29 cellular contexts compared by ENCODE assay signal in the genomic region with DNA sequence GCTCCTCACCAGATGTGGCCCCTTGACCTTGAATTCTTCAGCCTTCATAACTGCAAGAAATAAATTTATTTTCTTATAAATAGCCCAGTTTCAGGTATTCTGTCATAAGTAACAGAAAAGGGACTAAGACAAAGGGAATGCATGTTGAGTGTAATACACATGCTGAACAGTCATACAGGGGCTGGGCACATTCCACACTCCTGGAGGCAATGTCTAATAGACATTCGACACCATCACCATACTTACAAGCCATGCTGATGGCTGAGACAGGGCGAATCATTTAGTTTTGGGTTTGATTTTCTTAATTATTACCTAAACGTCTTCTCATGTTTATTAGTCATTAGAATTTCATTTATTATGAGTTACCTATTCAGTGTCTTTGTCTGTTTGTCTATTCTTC.
A peak's percentile ranks its signal among the peaks of the same experiment; 100 is the strongest.
DNase-seq lines count a peak whose midpoint lies in the region; ATAC-seq and TF ChIP-seq lines count a peak whose summit lies in the region.
"Had no signal": no experiment of that assay in that cellular context is flagged by ENCODE, and none has a peak within 500 bp of the region (broad histone marks: within the 10 kb centered on the region; RNA-seq: fewer than 3 reads in every experiment).

No MANE protein-coding gene starts in this region.

- no peaks in the 10 kb centered on the region for H3K27me3 Mint-ChIP-seq in activated T-cell treated with anti-CD3 and anti-CD28 coated beads, Interleukin-2, amount 50 U/mL, for 72 hours (ENCODE audit: low read depth)

- DNase-seq in EH (ENCODE audit: low read depth), result peak; percentile 24
- DNase-seq in HT1080 (ENCODE audit: low read depth), result peak; percentile 38
- DNase-seq in astrocyte of the spinal cord (ENCODE audit: low read depth, low spot score), result peak; percentile 7
- peak; percentile 97 for DNase-seq in kidney tubule cell (ENCODE audit: low spot score)
- no peak for DNase-seq in DMS53 treated with DMSO at 0.1 percent for 48 hours (lab: John Stamatoyannopoulos, UW; ENCODE audit: unreplicated experiment)
- no peak for DNase-seq in erythroblast (lab: John Stamatoyannopoulos, UW)
- DNase-seq in activated T-cell treated with anti-CD3 and anti-CD28 coated beads, Interleukin-2, amount 50 U/mL, for 72 hours, result no peak
- DNase-seq in RWPE1 (ENCODE audit: low spot score), result no peak
- DNase-seq: activated CD8-positive, alpha-beta T cell treated with anti-CD3 and anti-CD28 coated beads for 36 hours; activated effector memory CD4-positive, alpha-beta T cell treated with Interleukin-2 at 50 U/mL for 16 hours; activated naive CD8-positive, alpha-beta T cell treated with anti-CD3 and anti-CD28 coated beads, Interleukin-2, amount 10 ng/mL, durations not matched to agents 7 days and 5 days; body of pancreas; CD4-positive, CD25-positive, alpha-beta regulatory T cell; DMS153; foreskin melanocyte; NCI-H1105 treated with DMSO at 0.1 percent for 48 hours; NCI-H2029 treated with DMSO at 0.1 percent for 48 hours; right lobe of liver; stimulated activated CD4-positive, alpha-beta T cell treated with anti-CD3 and anti-CD28 coated beads, Interleukin-4, amount 100 ng/mL, for 4 hours; stimulated activated naive CD4-positive, alpha-beta T cell; T-cell had no signal

- no peak for TF ChIP-seq CTCF in astrocyte of the spinal cord (IDR thresholded peaks at IDR 0.05; ENCODE audit: low read depth, low read length)
- no peak for TF ChIP-seq CTCF in RWPE1 (conservative IDR thresholded peaks at IDR 0.05; ENCODE audit: low read depth)

- no peak overlapping the region for H3K4me3 Mint-ChIP-seq in activated T-cell treated with anti-CD3 and anti-CD28 coated beads, Interleukin-2, amount 50 U/mL, for 72 hours
- H3K4me3 Mint-ChIP-seq: activated CD8-positive, alpha-beta T cell treated with anti-CD3 and anti-CD28 coated beads for 36 hours; activated naive CD8-positive, alpha-beta T cell treated with anti-CD3 and anti-CD28 coated beads, Interleukin-2, amount 10 ng/mL, durations not matched to agents 7 days and 5 days; CD4-positive, CD25-positive, alpha-beta regulatory T cell; IgD-negative memory B cell; nephron; T-cell had no signal

- no peaks in the 10 kb centered on the region for H3K36me3 Mint-ChIP-seq in activated T-cell treated with anti-CD3 and anti-CD28 coated beads, Interleukin-2, amount 50 U/mL, for 72 hours (ENCODE audit: insufficient read depth in 2 of 2)
- H3K36me3 Mint-ChIP-seq: CD4-positive, CD25-positive, alpha-beta regulatory T cell; IgD-negative memory B cell; T-cell had no signal

- no peak for ATAC-seq in activated T-cell treated with anti-CD3 and anti-CD28 coated beads, Interleukin-2, amount 50 U/mL, for 72 hours (replicated peaks in 1 of 2)
- ATAC-seq: activated CD4-positive, CD25-positive, alpha-beta regulatory T cell treated with anti-CD3 and anti-CD28 coated beads, Interleukin-2, amount 50 U/mL, for 24 hours; body of pancreas; right lobe of liver; T-cell had no signal

- H3K4me1 Mint-ChIP-seq in activated T-cell treated with anti-CD3 and anti-CD28 coated beads, Interleukin-2, amount 50 U/mL, for 72 hours (ENCODE audit: low read depth), result peaks cover 6% of the 10 kb centered on the region
- H3K4me1 Mint-ChIP-seq: nephron had no signal

- in situ Hi-C loops in astrocyte of the spinal cord (cut with HindIII; ENCODE audit: low sequenced_read_pairs), result no loop called here

- no peak overlapping the region for H3K4me3 ChIP-seq in astrocyte of the spinal cord (ENCODE audit: low read depth, low read length)
- H3K4me3 ChIP-seq: body of pancreas, hepatocyte, PC-9, right lobe of liver, thoracic aorta, vagina had no signal

- POLR2A ChIA-PET in RWPE1 (lab: Yijun Ruan, JAX; ENCODE audit: low non-redundant PET), result no interaction called here

- CTCF ChIA-PET in RWPE1 (lab: Yijun Ruan, JAX), result no interaction called here

- H3K9me3 Mint-ChIP-seq in activated T-cell treated with anti-CD3 and anti-CD28 coated beads, Interleukin-2, amount 50 U/mL, for 72 hours, result no peaks in the 10 kb centered on the region
- H3K9me3 Mint-ChIP-seq: activated CD8-positive, alpha-beta T cell treated with anti-CD3 and anti-CD28 coated beads for 36 hours; activated naive CD8-positive, alpha-beta T cell treated with anti-CD3 and anti-CD28 coated beads, Interleukin-2, amount 10 ng/mL, durations not matched to agents 7 days and 5 days; nephron; T-cell had no signal

- H3K27ac ChIP-seq in RWPE1, result no peak overlapping the region
- H3K27ac ChIP-seq: body of pancreas, hepatocyte, parathyroid adenoma, PC-9, right lobe of liver, thoracic aorta, vagina had no signal

- no peak overlapping the region for H3K27ac Mint-ChIP-seq in activated T-cell treated with anti-CD3 and anti-CD28 coated beads, Interleukin-2, amount 50 U/mL, for 72 hours
- H3K27ac Mint-ChIP-seq: activated CD8-positive, alpha-beta T cell treated with anti-CD3 and anti-CD28 coated beads for 36 hours; activated naive CD8-positive, alpha-beta T cell treated with anti-CD3 and anti-CD28 coated beads, Interleukin-2, amount 10 ng/mL, durations not matched to agents 7 days and 5 days; CD4-positive, CD25-positive, alpha-beta regulatory T cell; IgD-negative memory B cell; nephron; T-cell had no signal

- no peak for TF ChIP-seq POLR2A in erythroblast (IDR thresholded peaks at IDR 0.05; ENCODE audit: low read length)

Comparison
In these comparisons a context has a peak if more than half of its experiments do, and no peak if none do; other contexts are left out.
1. DNase-seq: peak in EH (single experiment), HT1080 (single experiment), astrocyte of the spinal cord (single experiment) and kidney tubule cell (single experiment); none in DMS53 treated with DMSO at 0.1 percent for 48 hours (single experiment), erythroblast (0 of 2), activated T-cell treated with anti-CD3 and anti-CD28 coated beads, Interleukin-2, amount 50 U/mL, for 72 hours (0 of 2) and RWPE1 (single experiment).